ENCODE assay signal across 8 cellular contexts in the genomic region with DNA sequence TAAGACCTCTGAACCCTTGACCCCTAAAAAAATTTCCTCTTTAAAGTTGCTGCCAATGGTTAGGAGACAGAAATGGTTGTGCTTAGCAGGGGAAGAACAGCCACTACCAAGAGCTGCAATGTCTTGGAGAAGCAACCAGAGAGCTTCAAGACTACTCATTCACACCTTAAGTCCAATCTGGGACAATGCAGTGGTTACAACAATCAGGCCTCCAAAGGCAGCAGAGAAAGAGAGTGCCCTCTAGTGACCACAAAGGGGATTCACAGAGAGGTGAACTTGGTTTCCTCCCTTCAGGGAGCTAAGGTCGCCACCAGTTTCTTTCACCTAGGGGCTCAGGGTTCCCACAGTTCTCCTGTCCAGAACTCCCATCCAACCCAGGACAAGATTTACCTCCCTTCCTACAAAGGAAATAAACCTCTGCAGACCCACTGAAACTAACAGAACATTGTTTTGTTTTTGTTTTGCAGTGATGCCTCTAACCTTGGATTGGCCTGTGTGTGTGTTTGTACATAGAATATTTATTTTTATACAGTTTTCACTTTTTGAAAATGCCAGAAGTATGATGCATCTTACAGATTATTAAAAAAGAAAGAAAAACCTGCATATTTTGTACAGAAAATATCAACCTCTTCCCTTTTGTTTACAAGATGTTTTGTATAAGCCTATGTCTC.
DNase-seq lines count a peak whose midpoint lies in the region; ATAC-seq, FAIRE-seq and TF ChIP-seq lines count a peak whose summit lies in the region.

No MANE protein-coding gene starts in this region.

- intact Hi-C loops in kidney (cut with DNase I) = no loop called here

- peaks cover 0 to 6% (median 0%) of the 10 kb centered on the region in 5 experiments for H3K9me3 Mint-ChIP-seq in brain
- H3K9me3 Mint-ChIP-seq in type B pancreatic cell = no peaks in the 10 kb centered on the region

- no peak overlapping the region for H3K4me3 ChIP-seq in kidney (ENCODE audit: low read length in 2 of 2)

- no peaks in the 10 kb centered on the region for H3K4me1 ChIP-seq in kidney (ENCODE audit: control insufficient read depth in 1 of 2, insufficient read depth in 1 of 2, low read depth in 1 of 2, low read length in 2 of 2)

- H3K4me1 Mint-ChIP-seq in brain = peaks cover 1% of the 10 kb centered on the region
- peaks cover 14% of the 10 kb centered on the region for H3K4me1 Mint-ChIP-seq in type B pancreatic cell (ENCODE audit: unreplicated experiment)

- ATAC-seq in HG02973 (IDR thresholded peaks at IDR 0.05; ENCODE audit: unreplicated experiment) (peak; percentile 56), GM18870 (IDR thresholded peaks at IDR 0.05; ENCODE audit: unreplicated experiment) (no peak)

- no peak overlapping the region for H3K27ac ChIP-seq in kidney (ENCODE audit: low read depth in 2 of 2, low read length in 2 of 2)

- H3K36me3 ChIP-seq in kidney (ENCODE audit: control insufficient read depth in 1 of 2, insufficient read depth in 2 of 2, low read length in 2 of 2) = no peaks in the 10 kb centered on the region

- DNase-seq in activated gamma-delta T cell treated with Interleukin-2 at 50 U/mL for 16 hours (peak; percentile 9), activated gamma-delta T cell (lab: John Stamatoyannopoulos, UW) (no peak), NCI-H82 (lab: John Stamatoyannopoulos, UW) (peak; percentile 47), kidney (no peak), type B pancreatic cell (ENCODE audit: extremely low spot score, unreplicated experiment) (peak; percentile 16)

- H3K9ac ChIP-seq in kidney (ENCODE audit: low read length in 2 of 2) = no peak overlapping the region

- H3K27ac Mint-ChIP-seq in brain = no peak overlapping the region
- no peak overlapping the region for H3K27ac Mint-ChIP-seq in type B pancreatic cell

- no peak overlapping the region for H3K4me3 Mint-ChIP-seq in brain
- no peak overlapping the region for H3K4me3 Mint-ChIP-seq in type B pancreatic cell

- no peaks in the 10 kb centered on the region for H3K9me3 ChIP-seq in kidney (ENCODE audit: control insufficient read depth in 1 of 2, low read length in 2 of 2)

- H3K27me3 Mint-ChIP-seq in brain = no peaks in the 10 kb centered on the region
- peaks cover 11% of the 10 kb centered on the region for H3K27me3 Mint-ChIP-seq in type B pancreatic cell

- H3K36me3 Mint-ChIP-seq in brain = no peaks in the 10 kb centered on the region
- H3K36me3 Mint-ChIP-seq in type B pancreatic cell = no peaks in the 10 kb centered on the region

- no peak for FAIRE-seq in kidney (lab: Jason Lieb, UNC)

- TF ChIP-seq CTCF in brain (conservative IDR thresholded peaks at IDR 0.05) (peak; percentile 51 to 61), kidney (IDR thresholded peaks at IDR 0.05; ENCODE audit: borderline replicate concordance, extremely low read depth, insufficient read depth) (peak; percentile 43), type B pancreatic cell (conservative IDR thresholded peaks at IDR 0.05) (peak; percentile 79)

Comparison
In these comparisons a context has a peak if more than half of its experiments do, and no peak if none do; other contexts are left out.
1. DNase-seq: peak in activated gamma-delta T cell treated with Interleukin-2 at 50 U/mL for 16 hours (single experiment), NCI-H82 (single experiment) and type B pancreatic cell (single experiment); none in activated gamma-delta T cell (single experiment) and kidney (single experiment).
2. Peak in every context shown above with its lines, with median percentiles within 50 percentile points of each other: CTCF ChIP-seq.